In genomic region chr11:111939836-111940604, GRCh38 we compare ENCODE assay signal across 2 cellular contexts.
TF ChIP-seq lines count a peak whose summit lies in the region.

No MANE protein-coding gene starts in this region.

TF ChIP-seq in endothelial cell of umbilical vein, 7 proteins besides CTCF, POLR2A, EP300 and RAD21:
- TF ChIP-seq MAX (IDR thresholded peaks at IDR 0.05; ENCODE audit: insufficient read depth, insufficient read length) (no peak), GATA2 (IDR thresholded peaks at IDR 0.05; ENCODE audit: insufficient read depth, insufficient read length, low read depth, low read length) (peak; percentile 52), EZH2 (IDR thresholded peaks at IDR 0.05; ENCODE audit: borderline replicate concordance, low read depth, low read length, severe bottlenecking) (no peak), FOS (IDR thresholded peaks at IDR 0.05; ENCODE audit: borderline replicate concordance, insufficient read depth, low read length) (peak; percentile 12), MYC (IDR thresholded peaks at IDR 0.05; ENCODE audit: low read depth, low read length) (no peak), POLR2AphosphoS5 (IDR thresholded peaks at IDR 0.05; ENCODE audit: insufficient read depth, low read depth, low read length) (no peak), JUN (IDR thresholded peaks at IDR 0.05; ENCODE audit: borderline replicate concordance, insufficient read depth, insufficient read length, low read depth) (peak; percentile 2)

TF ChIP-seq in GM23338, 12 proteins besides CTCF, POLR2A, EP300 and RAD21:
- TF ChIP-seq POLR2AphosphoS5 (IDR thresholded peaks at IDR 0.05; ENCODE audit: low read depth): no peak
- no peak for TF ChIP-seq EZH2 (IDR thresholded peaks at IDR 0.05; ENCODE audit: low read depth, unreplicated experiment)
